25 cellular contexts compared by ENCODE assay signal in the genomic region with DNA sequence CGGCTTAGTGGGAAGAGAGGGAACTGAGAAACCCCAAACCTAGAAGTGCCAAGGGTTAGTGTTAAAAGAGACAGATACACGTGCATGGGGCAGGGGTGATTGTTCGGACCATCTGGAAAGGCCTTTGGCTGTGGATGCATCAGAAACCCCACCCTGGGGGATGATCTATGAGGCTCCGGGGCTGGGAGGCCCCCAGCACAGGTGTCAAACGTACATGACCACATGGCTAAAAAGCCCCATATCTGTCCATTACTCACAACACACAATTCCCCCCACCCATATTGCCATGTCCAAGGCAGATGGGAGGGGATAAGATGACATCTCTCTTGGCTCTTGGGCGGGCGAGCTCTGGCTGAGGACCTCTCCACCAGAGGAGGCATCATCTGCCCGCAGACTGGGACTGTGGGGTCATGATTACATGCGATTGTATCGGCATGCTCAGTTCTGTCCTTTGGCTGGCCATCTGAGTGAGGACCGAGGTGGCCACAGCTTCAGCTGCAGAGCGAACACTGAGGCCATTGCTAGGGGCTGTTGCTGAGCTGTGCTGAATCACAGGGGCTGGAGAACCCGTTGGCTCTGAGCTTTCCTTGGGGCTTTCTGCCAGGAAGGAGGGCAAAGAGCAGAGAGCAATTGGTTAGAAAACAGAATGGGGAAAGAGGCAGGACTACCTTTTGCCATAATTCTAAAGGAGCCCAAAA. TPM values are rescaled to one million over a fixed set of nuclear protein-coding genes. Genes with fewer than 3 reads are reported as not detected.
"Had no signal": no experiment of that assay in that cellular context is flagged by ENCODE, and none has a peak within 500 bp of the region (broad histone marks: within the 10 kb centered on the region; RNA-seq: fewer than 3 reads in every experiment).

No MANE protein-coding gene starts in this region.

- DNase-seq: activated CD4-positive, alpha-beta T cell treated with anti-CD3 and anti-CD28 coated beads for 36 hours; activated CD4-positive, alpha-beta T cell treated with anti-CD3 and anti-CD28 coated beads, Interleukin-2, amount 50 U/mL, for 48 hours; activated naive CD8-positive, alpha-beta T cell treated with anti-CD3 and anti-CD28 coated beads for 36 hours; amniotic stem cell; endodermal cell; foreskin keratinocyte; glutamatergic neuron; hypothalamus; mammary epithelial cell; psoas muscle; right cardiac atrium; SK-N-SH; stimulated activated CD4-positive, alpha-beta T cell treated with anti-CD3 and anti-CD28 coated beads, Interleukin-15, amount 100 ng/mL, for 24 hours; stimulated activated CD4-positive, alpha-beta T cell treated with anti-CD3 and anti-CD28 coated beads, Interleukin-4, amount 100 ng/mL, for 1 hour; T-cell had no signal

- H3K9ac ChIP-seq: neural progenitor cell, SK-N-SH had no signal

- H3K27me3 Mint-ChIP-seq: activated CD4-positive, alpha-beta T cell treated with anti-CD3 and anti-CD28 coated beads for 36 hours; activated naive CD8-positive, alpha-beta T cell treated with anti-CD3 and anti-CD28 coated beads for 36 hours; T-cell had no signal

- H3K27me3 ChIP-seq: foreskin keratinocyte, neural progenitor cell had no signal

- H3K27ac Mint-ChIP-seq: activated CD4-positive, alpha-beta T cell treated with anti-CD3 and anti-CD28 coated beads for 36 hours; activated naive CD8-positive, alpha-beta T cell treated with anti-CD3 and anti-CD28 coated beads for 36 hours; neural progenitor cell; T-cell; WTC11 had no signal

- H3K4me2 ChIP-seq: neural progenitor cell, SK-N-SH had no signal

- H3K4me1 ChIP-seq: foreskin keratinocyte, neural progenitor cell, psoas muscle had no signal

- ATAC-seq: activated CD4-positive, alpha-beta T cell treated with anti-CD3 and anti-CD28 coated beads for 36 hours; foreskin keratinocyte; psoas muscle; right cardiac atrium; T-cell; WTC11 had no signal

- H2AFZ ChIP-seq: neural progenitor cell had no signal

- H3K4me1 Mint-ChIP-seq: activated CD4-positive, alpha-beta T cell treated with anti-CD3 and anti-CD28 coated beads for 36 hours; activated naive CD8-positive, alpha-beta T cell treated with anti-CD3 and anti-CD28 coated beads for 36 hours; endodermal cell; neural progenitor cell; T-cell had no signal

- H3K9me3 ChIP-seq: psoas muscle, SK-N-SH, thoracic aorta had no signal

- FAIRE-seq: keratinocyte had no signal

- H3K27ac ChIP-seq: epithelial cell of prostate, foreskin keratinocyte, neural progenitor cell, psoas muscle, thoracic aorta had no signal

- H3K9me3 Mint-ChIP-seq: activated naive CD8-positive, alpha-beta T cell treated with anti-CD3 and anti-CD28 coated beads for 36 hours; endodermal cell; neural progenitor cell; T-cell; WTC11 had no signal

- H3K4me3 Mint-ChIP-seq: activated CD4-positive, alpha-beta T cell treated with anti-CD3 and anti-CD28 coated beads for 36 hours; activated naive CD8-positive, alpha-beta T cell treated with anti-CD3 and anti-CD28 coated beads for 36 hours; endodermal cell; neural progenitor cell; T-cell; WTC11 had no signal

- H3K4me3 ChIP-seq: neural progenitor cell, psoas muscle, skin epidermis, thoracic aorta had no signal

- H3K36me3 ChIP-seq: neural progenitor cell had no signal

RNA-seq across cellular contexts. Expression of a gene that starts 9.6 kb away (rescaled TPM):
- total RNA-seq: activated CD4-positive, alpha-beta T cell treated with anti-CD3 and anti-CD28 coated beads for 36 hours; activated naive CD8-positive, alpha-beta T cell treated with anti-CD3 and anti-CD28 coated beads for 36 hours; endodermal cell; fibroblast of lung; foreskin keratinocyte; mammary epithelial cell; mononuclear cell; osteoblast; psoas muscle; right cardiac atrium; T-cell; ureter had no signal
- polyA plus RNA-seq: fibroblast of lung, keratinocyte, mammary epithelial cell, psoas muscle, right cardiac atrium had no signal
